10 cellular contexts compared by ENCODE assay signal in genomic region chr2:143564419-143564818, GRCh38.
DNase-seq lines count a peak whose midpoint lies in the region; ATAC-seq, FAIRE-seq and TF ChIP-seq lines count a peak whose summit lies in the region.
"Had no signal": no experiment of that assay in that cellular context is flagged by ENCODE, and none has a peak within 500 bp of the region (broad histone marks: within the 10 kb centered on the region; RNA-seq: fewer than 3 reads in every experiment).

No MANE protein-coding gene starts in this region.

- peak; percentile 71 for FAIRE-seq in GM18507 (lab: Jason Lieb, UNC)

- no peaks in the 10 kb centered on the region for H3K4me1 Mint-ChIP-seq in nephron progenitor cell
- H3K4me1 Mint-ChIP-seq: neural crest cell had no signal

- H3K36me3 Mint-ChIP-seq in nephron progenitor cell (ENCODE audit: low read depth), result no peaks in the 10 kb centered on the region

- no peak for TF ChIP-seq CTCF in nephron progenitor cell (IDR thresholded peaks at IDR 0.05)

- DNase-seq in GM18507 (ENCODE audit: extremely low spot score, insufficient read length, low read depth) (peak; percentile 4), nephron progenitor cell (no peak), HPDE6-E6E7 (ENCODE audit: extremely low spot score) (no peak), HT-29 (ENCODE audit: low spot score) (no peak)
- no peak for DNase-seq in activated CD4-positive, alpha-beta T cell treated with anti-CD3 and anti-CD28 coated beads for 4 hours
- DNase-seq: kidney glomerular epithelial cell had no signal

- ATAC-seq in GM19467 (IDR thresholded peaks at IDR 0.05; ENCODE audit: unreplicated experiment) (peak; percentile 97), HG02870 (IDR thresholded peaks at IDR 0.05; ENCODE audit: unreplicated experiment) (peak; percentile 91), HG03460 (IDR thresholded peaks at IDR 0.05; ENCODE audit: unreplicated experiment) (peak; percentile 91)

- no peak overlapping the region for H3K27ac Mint-ChIP-seq in nephron progenitor cell

- H3K9me3 Mint-ChIP-seq in nephron progenitor cell, result peaks cover 4% of the 10 kb centered on the region

- no peaks in the 10 kb centered on the region for H3K27me3 Mint-ChIP-seq in nephron progenitor cell (ENCODE audit: low read depth, poor library complexity)

- no peak overlapping the region for H3K4me3 Mint-ChIP-seq in nephron progenitor cell
- H3K4me3 Mint-ChIP-seq: neural crest cell had no signal
